ENCODE assay signal across 23 cellular contexts in genomic region chr18:67896471-67896870, GRCh38.
"Had no signal": no experiment of that assay in that cellular context is flagged by ENCODE, and none has a peak within 500 bp of the region (broad histone marks: within the 10 kb centered on the region; RNA-seq: fewer than 3 reads in every experiment).

No MANE protein-coding gene starts in this region.

- H3K4me3 ChIP-seq: coronary artery, lower lobe of right lung, right lobe of liver, suprapubic skin, transverse colon, upper lobe of right lung, vagina had no signal

- H3K9ac ChIP-seq: parathyroid adenoma had no signal

- H3K27me3 ChIP-seq: neutrophil, suprapubic skin, transverse colon, upper lobe of right lung, vagina had no signal

- H3K4me1 ChIP-seq: lower lobe of right lung, parathyroid adenoma, right lobe of liver, suprapubic skin, transverse colon, upper lobe of right lung, vagina had no signal

- H3K9me3 ChIP-seq: lower lobe of right lung, neutrophil, right lobe of liver, suprapubic skin, transverse colon, upper lobe of right lung, vagina had no signal

- DNase-seq: dermis blood vessel endothelial cell; effector memory CD4-positive, alpha-beta T cell; head of caudate nucleus; left ventricle myocardium superior; lower lobe of right lung; naive thymus-derived CD8-positive, alpha-beta T cell; nephron progenitor cell; right lobe of liver; small intestine; stimulated activated CD4-positive, alpha-beta T cell treated with anti-CD3 and anti-CD28 coated beads, Interleukin-15, amount 100 ng/mL, for 24 hours; stimulated activated CD4-positive, alpha-beta T cell treated with anti-CD3 and anti-CD28 coated beads, Interleukin-2, amount 100 ng/mL, for 48 hours; stimulated activated CD8-positive, alpha-beta memory T cell treated with anti-CD3 and anti-CD28 coated beads, Interleukin-4, amount 100 ng/mL, for 48 hours; stimulated activated naive CD4-positive, alpha-beta T cell; stimulated activated naive CD8-positive, alpha-beta T cell treated with anti-CD3 and anti-CD28 coated beads, Interleukin-15, amount 100 ng/mL, for 72 hours; transverse colon; upper lobe of right lung had no signal

- H3K27ac ChIP-seq: coronary artery, lower lobe of right lung, neutrophil, parathyroid adenoma, right lobe of liver, suprapubic skin, transverse colon, upper lobe of right lung, vagina had no signal

- H3K36me3 ChIP-seq: lower lobe of right lung, neutrophil, right lobe of liver, suprapubic skin, transverse colon, upper lobe of right lung, vagina had no signal

- FAIRE-seq: frontal cortex, keratinocyte, small intestine had no signal

- H2AFZ ChIP-seq: parathyroid adenoma had no signal
